Comparison of ENCODE assay signal across 1 cellular context in the genomic region with DNA sequence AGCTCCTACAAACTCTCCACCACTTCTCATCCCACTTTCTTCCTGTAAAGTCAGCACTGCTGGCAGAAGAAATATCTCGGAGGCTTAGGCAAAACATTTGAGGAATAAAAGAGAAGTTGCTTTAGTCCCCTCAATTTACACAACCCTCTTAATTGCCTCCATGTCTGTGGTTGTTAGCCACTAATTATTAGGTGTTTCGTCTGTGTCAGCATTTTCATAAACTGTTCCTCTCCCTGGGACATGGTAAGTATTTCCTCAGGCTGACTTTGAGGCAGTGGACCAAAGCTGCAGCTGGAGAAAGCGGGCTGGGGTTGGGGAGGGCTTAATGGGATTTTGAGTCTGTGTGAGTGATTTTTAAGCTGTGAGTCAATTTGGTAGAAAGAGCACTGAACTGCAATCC.
TF ChIP-seq lines count a peak whose summit lies in the region.

No MANE protein-coding gene starts in this region.

TF ChIP-seq in HepG2, 621 proteins besides CTCF, POLR2A, EP300 and RAD21 (continued from another document):
- TF ChIP-seq MAFF (IDR thresholded peaks at IDR 0.05; ENCODE audit: low read depth, low read length) (peak; percentile 85), MAFK (conservative IDR thresholded peaks at IDR 0.05 in 1 of 2, IDR thresholded peaks at IDR 0.05 in 1 of 2; ENCODE audit: low read length in 2 of 2) (peak; percentile 86 to 91), SNRNP70 (IDR thresholded peaks at IDR 0.05; ENCODE audit: low read depth, low read length) (no peak), MAX (IDR thresholded peaks at IDR 0.05) (no peak)
TF ChIP-seq in HepG2: peak in this region for 2.
